ENCODE assay signal across 11 cellular contexts in the genomic region with DNA sequence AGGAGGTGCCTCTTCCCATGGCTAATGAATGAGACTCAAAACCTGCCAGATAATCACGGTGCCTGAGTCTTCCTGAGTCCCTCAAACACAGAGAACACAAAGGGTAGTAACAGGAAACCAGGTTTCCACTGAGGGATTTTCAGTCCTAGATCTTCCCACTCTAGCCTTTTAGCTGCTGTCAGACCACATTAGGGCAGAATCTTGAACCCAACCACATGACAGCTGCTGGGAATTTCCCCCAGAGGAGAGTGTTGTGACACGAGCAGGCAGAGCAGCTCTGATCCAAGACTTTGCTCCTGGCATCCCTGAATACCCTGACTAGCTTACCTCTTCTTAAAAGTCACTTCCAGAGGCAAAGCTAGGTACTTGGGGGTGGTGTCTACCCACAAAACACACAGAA. TPM values are rescaled to one million over a fixed set of nuclear protein-coding genes. Genes with fewer than 3 reads are reported as not detected.
DNase-seq lines count a peak whose midpoint lies in the region; ATAC-seq and TF ChIP-seq lines count a peak whose summit lies in the region.
"Had no signal": no experiment of that assay in that cellular context is flagged by ENCODE, and none has a peak within 500 bp of the region (broad histone marks: within the 10 kb centered on the region; RNA-seq: fewer than 3 reads in every experiment).

No MANE protein-coding gene starts in this region.

- H3K4me1 Mint-ChIP-seq in activated naive CD4-positive, alpha-beta T cell treated with anti-CD3 and anti-CD28 coated beads for 36 hours (ENCODE audit: low read depth): peaks cover 19% of the 10 kb centered on the region
- peaks cover 17% of the 10 kb centered on the region for H3K4me1 Mint-ChIP-seq in stimulated activated memory B cell treated with anti-CD40 and anti-IgM and Interleukin-4, amounts not matched to agents 10 μg/mL and 1 μg/mL and 100 μg/mL, for 72 hours
- peaks cover 0 to 4% of the 10 kb centered on the region in 2 donors for H3K4me1 Mint-ChIP-seq in effector memory CD8-positive, alpha-beta T cell (ENCODE audit: low read depth in 2 of 2)

- DNase-seq in activated naive CD4-positive, alpha-beta T cell treated with anti-CD3 and anti-CD28 coated beads for 36 hours: peak; percentile 62
- no peak for DNase-seq in activated naive CD4-positive, alpha-beta T cell (lab: John Stamatoyannopoulos, UW)
- DNase-seq in epithelial cell of esophagus (ENCODE audit: low read depth) (peak; percentile 58), Kasumi-1 (lab: John Stamatoyannopoulos, UW) (no peak), Peyer's patch (no peak)
- no peak for DNase-seq in effector memory CD8-positive, alpha-beta T cell
- DNase-seq: BE2C, NCI-H345, pancreas had no signal

- H3K36me3 Mint-ChIP-seq in activated naive CD4-positive, alpha-beta T cell treated with anti-CD3 and anti-CD28 coated beads for 36 hours (ENCODE audit: low read depth): no peaks in the 10 kb centered on the region
- H3K36me3 Mint-ChIP-seq in stimulated activated memory B cell treated with anti-CD40 and anti-IgM and Interleukin-4, amounts not matched to agents 10 μg/mL and 1 μg/mL and 100 μg/mL, for 72 hours: no peaks in the 10 kb centered on the region
- H3K36me3 Mint-ChIP-seq in effector memory CD8-positive, alpha-beta T cell (ENCODE audit: insufficient read depth): no peaks in the 10 kb centered on the region

- TF ChIP-seq CTCF in epithelial cell of esophagus (IDR thresholded peaks at IDR 0.05; ENCODE audit: insufficient read depth, low read depth, low read length, missing control alignments) (no peak), Peyer's patch (IDR thresholded peaks at IDR 0.05) (no peak)

- no peak overlapping the region for H3K27ac ChIP-seq in Peyer's patch
- H3K27ac ChIP-seq: pancreas had no signal

- no peak overlapping the region for H3K4me3 Mint-ChIP-seq in activated naive CD4-positive, alpha-beta T cell treated with anti-CD3 and anti-CD28 coated beads for 36 hours
- no peak overlapping the region for H3K4me3 Mint-ChIP-seq in stimulated activated memory B cell treated with anti-CD40 and anti-IgM and Interleukin-4, amounts not matched to agents 10 μg/mL and 1 μg/mL and 100 μg/mL, for 72 hours
- no peak overlapping the region for H3K4me3 Mint-ChIP-seq in effector memory CD8-positive, alpha-beta T cell

- H3K9me3 Mint-ChIP-seq in activated naive CD4-positive, alpha-beta T cell treated with anti-CD3 and anti-CD28 coated beads for 36 hours: no peaks in the 10 kb centered on the region
- H3K9me3 Mint-ChIP-seq in stimulated activated memory B cell treated with anti-CD40 and anti-IgM and Interleukin-4, amounts not matched to agents 10 μg/mL and 1 μg/mL and 100 μg/mL, for 72 hours: no peaks in the 10 kb centered on the region
- H3K9me3 Mint-ChIP-seq in effector memory CD8-positive, alpha-beta T cell: no peaks in the 10 kb centered on the region

- peak; percentile 45 for ATAC-seq in HG03066 (IDR thresholded peaks at IDR 0.05; ENCODE audit: low read depth, unreplicated experiment)
- peak; percentile 52 for ATAC-seq in stimulated activated memory B cell treated with anti-CD40 and anti-IgM and Interleukin-4, amounts not matched to agents 10 μg/mL and 1 μg/mL and 100 μg/mL, for 72 hours
- no peak for ATAC-seq in effector memory CD8-positive, alpha-beta T cell (replicated peaks)

- CTCF ChIA-PET in activated naive CD4-positive, alpha-beta T cell treated with anti-CD3 and anti-CD28 coated beads for 36 hours (lab: Charles Lee): interaction anchor here (0.6 to 2.2 kb wide), 5 partner anchors 11 to 186 kb away, joined by 3 to 12 read pairs (median 4); no protein-coding TSS in a partner anchor

- no peak for TF ChIP-seq POLR2A in Peyer's patch (IDR thresholded peaks at IDR 0.05)

- no peaks in the 10 kb centered on the region for H3K36me3 ChIP-seq in Peyer's patch
- H3K36me3 ChIP-seq: BE2C, pancreas had no signal

- intact Hi-C loops in activated naive CD4-positive, alpha-beta T cell treated with anti-CD3 and anti-CD28 coated beads for 36 hours (cut with micrococcal nuclease): loop anchor here (2.0 kb wide), 1 partner anchor 29 kb away; a partner anchor contains a TSS

- H3K27me3 Mint-ChIP-seq in activated naive CD4-positive, alpha-beta T cell treated with anti-CD3 and anti-CD28 coated beads for 36 hours (ENCODE audit: low read depth): peaks cover 67% of the 10 kb centered on the region
- peaks cover 25% of the 10 kb centered on the region for H3K27me3 Mint-ChIP-seq in stimulated activated memory B cell treated with anti-CD40 and anti-IgM and Interleukin-4, amounts not matched to agents 10 μg/mL and 1 μg/mL and 100 μg/mL, for 72 hours
- peaks cover 43 to 75% of the 10 kb centered on the region in 2 donors for H3K27me3 Mint-ChIP-seq in effector memory CD8-positive, alpha-beta T cell

- H3K27me3 ChIP-seq in Peyer's patch: no peaks in the 10 kb centered on the region
- H3K27me3 ChIP-seq: BE2C, pancreas had no signal

- H3K27ac Mint-ChIP-seq in activated naive CD4-positive, alpha-beta T cell treated with anti-CD3 and anti-CD28 coated beads for 36 hours: no peak overlapping the region
- no peak overlapping the region for H3K27ac Mint-ChIP-seq in stimulated activated memory B cell treated with anti-CD40 and anti-IgM and Interleukin-4, amounts not matched to agents 10 μg/mL and 1 μg/mL and 100 μg/mL, for 72 hours
- H3K27ac Mint-ChIP-seq in effector memory CD8-positive, alpha-beta T cell: no peak overlapping the region

- no peak overlapping the region for H3K4me3 ChIP-seq in epithelial cell of esophagus (ENCODE audit: low read length)
- H3K4me3 ChIP-seq in Peyer's patch: no peak overlapping the region
- H3K4me3 ChIP-seq: pancreas had no signal

- H3K9me3 ChIP-seq in Peyer's patch: no peaks in the 10 kb centered on the region
- H3K9me3 ChIP-seq: BE2C, pancreas had no signal

- H3K4me1 ChIP-seq in Peyer's patch: no peaks in the 10 kb centered on the region

RNA-seq across cellular contexts. Expression of a gene that starts 28.3 kb away (rescaled TPM):
- 100 to 1,000 TPM; 457 to 472 TPM for total RNA-seq in activated naive CD4-positive, alpha-beta T cell treated with anti-CD3 and anti-CD28 coated beads for 36 hours
- 100 to 1,000 TPM; 152 to 221 (median 160) TPM for total RNA-seq in Peyer's patch

Comparison
In these comparisons a context has a peak if more than half of its experiments do, and no peak if none do; other contexts are left out.
1. DNase-seq: peak in activated naive CD4-positive, alpha-beta T cell treated with anti-CD3 and anti-CD28 coated beads for 36 hours (single experiment) and epithelial cell of esophagus (single experiment); none in activated naive CD4-positive, alpha-beta T cell (0 of 4), Kasumi-1 (0 of 2), effector memory CD8-positive, alpha-beta T cell (0 of 3) and Peyer's patch (0 of 3).